15 cellular contexts compared by ENCODE assay signal in genomic region chr2:105357122-105357521, GRCh38. TPM values are rescaled to one million over a fixed set of nuclear protein-coding genes. Genes with fewer than 3 reads are reported as not detected.
"Had no signal": no experiment of that assay in that cellular context is flagged by ENCODE, and none has a peak within 500 bp of the region (broad histone marks: within the 10 kb centered on the region; RNA-seq: fewer than 3 reads in every experiment).

No MANE protein-coding gene starts in this region.

- H3K4me2 ChIP-seq: hepatocyte had no signal

- H3K9me3 ChIP-seq: colonic mucosa, neutrophil had no signal

- ATAC-seq: mucosa of descending colon; naive thymus-derived CD8-positive, alpha-beta T cell; stimulated activated naive B cell treated with anti-CD40 and anti-IgM and Interleukin-4, amounts not matched to agents 10 μg/mL and 1 μg/mL and 100 μg/mL, for 72 hours had no signal

- H3K79me2 ChIP-seq: hepatocyte had no signal

- H3K27ac ChIP-seq: colonic mucosa, hepatocyte, neutrophil, sigmoid colon, skin epidermis had no signal

- H3K4me1 ChIP-seq: colonic mucosa, sigmoid colon had no signal

- H3K4me3 ChIP-seq: colonic mucosa, esophagus squamous epithelium, hepatocyte, mucosa of descending colon, sigmoid colon, skin epidermis had no signal

- H3K27me3 ChIP-seq: colonic mucosa, esophagus squamous epithelium, hepatocyte, neutrophil, sigmoid colon had no signal

- DNase-seq: colonic mucosa; dermis blood vessel endothelial cell; esophagus squamous epithelium; foreskin fibroblast; kidney; left colon; mucosa of descending colon; naive thymus-derived CD8-positive, alpha-beta T cell; sigmoid colon; stimulated activated CD4-positive, alpha-beta T cell treated with anti-CD3 and anti-CD28 coated beads, Interleukin-2, amount 100 ng/mL, for 24 hours; stimulated activated CD4-positive, alpha-beta T cell treated with anti-CD3 and anti-CD28 coated beads, Interleukin-4, amount 100 ng/mL, for 4 hours; stimulated activated naive B cell treated with anti-CD40 and anti-IgM and Interleukin-4, amounts not matched to agents 10 μg/mL and 1 μg/mL and 100 μg/mL, for 72 hours had no signal

- FAIRE-seq: kidney had no signal

- H2AFZ ChIP-seq: hepatocyte had no signal

RNA-seq across cellular contexts. Expression of gene FHL2, which starts 41.7 kb away (rescaled TPM):
- total RNA-seq: naive thymus-derived CD8-positive, alpha-beta T cell had no signal
